18 cellular contexts compared by ENCODE assay signal in genomic region chrX:22795680-22796079, GRCh38.
DNase-seq lines count a peak whose midpoint lies in the region; ATAC-seq, FAIRE-seq and TF ChIP-seq lines count a peak whose summit lies in the region.
"Had no signal": no experiment of that assay in that cellular context is flagged by ENCODE, and none has a peak within 500 bp of the region (broad histone marks: within the 10 kb centered on the region; RNA-seq: fewer than 3 reads in every experiment).

No MANE protein-coding gene starts in this region.

- no peak overlapping the region for H3K23ac ChIP-seq in mesendoderm (ENCODE audit: low read length)

- H3K36me3 ChIP-seq in PC-3 (ENCODE audit: low read depth, low read length) (no peaks in the 10 kb centered on the region), bronchial epithelial cell (ENCODE audit: control insufficient read depth, insufficient read depth, low read length) (no peaks in the 10 kb centered on the region), mesendoderm (ENCODE audit: control insufficient read depth, insufficient read depth, low read length) (no peaks in the 10 kb centered on the region)

- H2BK15ac ChIP-seq in mesendoderm (replicated peaks; ENCODE audit: low read depth), result no peak overlapping the region

- H3K27ac ChIP-seq in PC-3 (ENCODE audit: low read length) (no peak overlapping the region), mesendoderm (ENCODE audit: low read depth, low read length) (no peak overlapping the region)

- H3K4me3 ChIP-seq in PC-3 (ENCODE audit: low read length) (no peak overlapping the region), bronchial epithelial cell (ENCODE audit: low read depth, low read length) (no peak overlapping the region), mesendoderm (ENCODE audit: low read length) (no peak overlapping the region)

- H4K5ac ChIP-seq in mesendoderm (ENCODE audit: low read length), result no peak overlapping the region

- intact Hi-C loops in PC-3 (cut with micrococcal nuclease), result no loop called here

- CTCF ChIA-PET in PC-3 (lab: Charles Lee), result no interaction called here

- no peak overlapping the region for H2AFZ ChIP-seq in PC-3 (ENCODE audit: low read length)

- H3K4ac ChIP-seq in mesendoderm (ENCODE audit: low read depth, low read length), result no peak overlapping the region

- H3K79me2 ChIP-seq in PC-3 (ENCODE audit: low read length) (no peaks in the 10 kb centered on the region), mesendoderm (ENCODE audit: control insufficient read depth, insufficient read depth, low read length) (no peaks in the 10 kb centered on the region)

- no peak overlapping the region for H3K56ac ChIP-seq in mesendoderm (ENCODE audit: low read length)

- no peak for TF ChIP-seq CTCF in PC-3 (conservative IDR thresholded peaks at IDR 0.05; ENCODE audit: low read depth, low read length)
- TF ChIP-seq CTCF in bronchial epithelial cell (IDR thresholded peaks at IDR 0.05; ENCODE audit: insufficient read depth, low read length, severe bottlenecking), result no peak

- DNase-seq in EL (peak; percentile 1), PC-3 (peak; percentile 9), bronchial epithelial cell (ENCODE audit: low read depth) (peak; percentile 59), mesendoderm (peak; percentile 3), UCSD-AML1 (lab: John Stamatoyannopoulos, UW; ENCODE audit: unreplicated experiment) (no peak), amygdala (lab: John Stamatoyannopoulos, UW) (no peak)
- DNase-seq: ACHN, AML-193, Caco-2, HCEC 1CT, KBM-7, NCI-H1417 treated with DMSO at 0.1 percent for 48 hours, NCI-H2029 treated with DMSO at 0.1 percent for 48 hours, NCI-H2171 treated with DMSO at 0.1 percent for 48 hours, NCI-H748 treated with DMSO at 0.1 percent for 48 hours, SHP77 had no signal

- FAIRE-seq in bronchial epithelial cell (lab: Jason Lieb, UNC), result no peak

- H3K4me2 ChIP-seq in PC-3 (ENCODE audit: low read length) (no peak overlapping the region), mesendoderm (ENCODE audit: low read length) (no peak overlapping the region)

- H3K4me1 ChIP-seq in PC-3 (ENCODE audit: insufficient read depth, low read length) (peaks cover 10% of the 10 kb centered on the region), mesendoderm (ENCODE audit: control insufficient read depth, low read depth, low read length) (no peaks in the 10 kb centered on the region)
- H3K4me1 ChIP-seq: Caco-2 had no signal

- H3K9ac ChIP-seq in PC-3 (ENCODE audit: low read length), result no peak overlapping the region
- H3K9ac ChIP-seq in mesendoderm (ENCODE audit: low read length), result no peak overlapping the region

- H3K18ac ChIP-seq in mesendoderm (ENCODE audit: low read length), result no peak overlapping the region

- no CpG with 5 or more reads among the region's 5 CpGs for WGBS in mesendoderm (ENCODE audit: extremely low coverage, insufficient coverage, low lambda C conversion rate)

- no peak overlapping the region for H2AK5ac ChIP-seq in mesendoderm (ENCODE audit: low read length)

- BruUV-seq in PC-3 (replicated peaks; lab: Mats Ljungman, UMichigan), result no TSS peak

- POLR2A ChIA-PET in PC-3 (lab: Charles Lee; ENCODE audit: unreplicated experiment), result no interaction called here

- no peaks in the 10 kb centered on the region for H4K20me1 ChIP-seq in PC-3 (ENCODE audit: low read length)

- no peaks in the 10 kb centered on the region for H3K79me1 ChIP-seq in mesendoderm (ENCODE audit: low read length)

- no peaks in the 10 kb centered on the region for H3K9me3 ChIP-seq in PC-3 (ENCODE audit: low read length)
- H3K9me3 ChIP-seq: Caco-2 had no signal

- H4K8ac ChIP-seq in mesendoderm (ENCODE audit: low read depth, low read length), result no peak overlapping the region

- no peaks in the 10 kb centered on the region for H3F3A ChIP-seq in PC-3 (ENCODE audit: low read length, unreplicated experiment)

- H3K27me3 ChIP-seq in PC-3 (ENCODE audit: low read length) (no peaks in the 10 kb centered on the region), bronchial epithelial cell (ENCODE audit: control insufficient read depth, insufficient read depth, low read length) (no peaks in the 10 kb centered on the region), mesendoderm (ENCODE audit: insufficient read depth, low read length, poor library complexity) (no peaks in the 10 kb centered on the region)

- ATAC-seq in PC-3, result no peak
- no peak for ATAC-seq in HG02852 (IDR thresholded peaks at IDR 0.05; ENCODE audit: unreplicated experiment)
- ATAC-seq: SK-N-SH treated with all-trans-retinoic acid at 6 μM for 48 hours had no signal

- H3K9me2 ChIP-seq in PC-3 (replicated peaks; ENCODE audit: low read length), result no peaks in the 10 kb centered on the region

- H2BK5ac ChIP-seq in mesendoderm (ENCODE audit: low read length), result no peak overlapping the region

- no peak overlapping the region for H2BK120ac ChIP-seq in mesendoderm (ENCODE audit: low read depth, low read length)

Comparison
In these comparisons a context has a peak if more than half of its experiments do, and no peak if none do; other contexts are left out.
1. DNase-seq: peak in EL (single experiment), PC-3 (single experiment), bronchial epithelial cell (single experiment) and mesendoderm (single experiment); none in UCSD-AML1 (single experiment) and amygdala (0 of 56).